Comparison of ENCODE assay signal across 6 cellular contexts in genomic region chr1:64995316-64995715, GRCh38.
"Had no signal": no experiment of that assay in that cellular context is flagged by ENCODE, and none has a peak within 500 bp of the region (broad histone marks: within the 10 kb centered on the region; RNA-seq: fewer than 3 reads in every experiment).

No MANE protein-coding gene starts in this region.

- H3K36me3 ChIP-seq: HAP-1 had no signal

- H3K4me3 ChIP-seq: GM23248, HAP-1 had no signal

- DNase-seq: GM23248, GOT3, H7, KBM-7 had no signal

- H3K27ac ChIP-seq: GM23248, KMS-11 had no signal

- H3K4me1 ChIP-seq: HAP-1 had no signal

- H3K9me3 ChIP-seq: HAP-1 had no signal
